Comparison of ENCODE assay signal across 30 cellular contexts in the genomic region with DNA sequence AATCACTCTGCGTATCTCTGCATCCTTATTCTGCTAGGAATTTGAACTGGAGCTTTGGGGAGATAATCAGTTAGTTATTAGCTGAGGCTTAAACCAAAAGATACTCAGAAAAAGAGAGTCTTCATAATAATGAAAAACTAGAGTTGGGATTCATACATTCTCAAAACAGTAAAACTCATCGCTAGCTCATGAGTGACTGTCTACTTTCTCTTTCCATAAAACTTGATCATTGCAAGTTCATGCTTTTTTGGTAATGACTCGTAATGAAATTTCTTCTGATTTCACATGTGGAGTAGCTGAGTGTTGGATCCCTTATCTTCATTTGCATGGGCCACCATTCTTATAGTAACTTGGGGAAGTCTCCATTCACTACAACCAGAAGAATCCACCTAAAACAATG.
"Had no signal": no experiment of that assay in that cellular context is flagged by ENCODE, and none has a peak within 500 bp of the region (broad histone marks: within the 10 kb centered on the region; RNA-seq: fewer than 3 reads in every experiment).

No MANE protein-coding gene starts in this region.

- H3K9me3 Mint-ChIP-seq: naive thymus-derived CD8-positive, alpha-beta T cell; nephron progenitor cell; neural progenitor cell; stimulated activated memory B cell treated with anti-CD40 and anti-IgM and Interleukin-4, amounts not matched to agents 10 μg/mL and 1 μg/mL and 100 μg/mL, for 72 hours; type B pancreatic cell had no signal

- H3K9me3 ChIP-seq: ovary, psoas muscle, right lobe of liver, sigmoid colon, suprapubic skin, testis, tibial artery, transverse colon, upper lobe of right lung, uterus had no signal

- H3K36me3 ChIP-seq: neural progenitor cell, ovary, right lobe of liver, sigmoid colon, suprapubic skin, tibial artery, transverse colon, upper lobe of right lung, uterus had no signal

- DNase-seq: naive thymus-derived CD8-positive, alpha-beta T cell; nephron progenitor cell; occipital lobe; ovary; posterior cingulate gyrus; psoas muscle; right cardiac atrium; right lobe of liver; sigmoid colon; small intestine; stimulated activated CD4-positive, alpha-beta T cell treated with anti-CD3 and anti-CD28 coated beads, Interleukin-15, amount 100 ng/mL, for 24 hours; stimulated activated CD4-positive, alpha-beta T cell treated with anti-CD3 and anti-CD28 coated beads, Interleukin-2, amount 100 ng/mL, for 24 hours; stimulated activated CD4-positive, alpha-beta T cell treated with anti-CD3 and anti-CD28 coated beads, Interleukin-2, amount 100 ng/mL, for 48 hours; stimulated activated CD4-positive, alpha-beta T cell treated with anti-CD3 and anti-CD28 coated beads, Interleukin-4, amount 100 ng/mL, for 24 hours; stimulated activated naive CD4-positive, alpha-beta T cell; stimulated activated naive CD8-positive, alpha-beta T cell treated with anti-CD3 and anti-CD28 coated beads, Interleukin-15, amount 100 ng/mL, for 72 hours; stimulated activated naive CD8-positive, alpha-beta T cell treated with anti-CD3 and anti-CD28 coated beads, Interleukin-15, Interleukin-2, amounts not matched to agents 100 U/mL and 50 U/mL, for 24 hours; substantia nigra; testis; tibial artery; transverse colon; upper lobe of right lung; uterus had no signal

- H3K36me3 Mint-ChIP-seq: naive thymus-derived CD8-positive, alpha-beta T cell; natural killer cell treated with Interleukin-12 subunit alpha and Interleukin-12 subunit beta and Interleukin-15 and Interleukin-18, amount 100 ng/mL, for 72 hours; neural progenitor cell; stimulated activated memory B cell treated with anti-CD40 and anti-IgM and Interleukin-4, amounts not matched to agents 10 μg/mL and 1 μg/mL and 100 μg/mL, for 72 hours; type B pancreatic cell had no signal

- H3K27me3 Mint-ChIP-seq: natural killer cell treated with Interleukin-12 subunit alpha and Interleukin-12 subunit beta and Interleukin-15 and Interleukin-18, amount 100 ng/mL, for 72 hours; progenitor cell of endocrine pancreas; stimulated activated naive CD8-positive, alpha-beta T cell treated with anti-CD3 and anti-CD28 coated beads, Interleukin-15, amount 100 ng/mL, for 72 hours; type B pancreatic cell had no signal

- ATAC-seq: naive thymus-derived CD8-positive, alpha-beta T cell; natural killer cell treated with Interleukin-12 subunit alpha and Interleukin-12 subunit beta and Interleukin-15 and Interleukin-18, amount 100 ng/mL, for 72 hours; psoas muscle; right cardiac atrium; right lobe of liver; stimulated activated memory B cell treated with anti-CD40 and anti-IgM and Interleukin-4, amounts not matched to agents 10 μg/mL and 1 μg/mL and 100 μg/mL, for 72 hours; stimulated activated naive CD8-positive, alpha-beta T cell treated with anti-CD3 and anti-CD28 coated beads, Interleukin-15, amount 100 ng/mL, for 72 hours; stimulated activated naive CD8-positive, alpha-beta T cell treated with anti-CD3 and anti-CD28 coated beads, Interleukin-15, Interleukin-2, amounts not matched to agents 100 U/mL and 50 U/mL, for 24 hours; upper lobe of right lung had no signal

- H3K27ac ChIP-seq: neural progenitor cell, ovary, parathyroid adenoma, psoas muscle, right lobe of liver, sigmoid colon, suprapubic skin, testis, tibial artery, transverse colon, upper lobe of right lung, uterus had no signal

- H3K27ac Mint-ChIP-seq: naive thymus-derived CD8-positive, alpha-beta T cell; natural killer cell treated with Interleukin-12 subunit alpha and Interleukin-12 subunit beta and Interleukin-15 and Interleukin-18, amount 100 ng/mL, for 72 hours; nephron progenitor cell; neural progenitor cell; progenitor cell of endocrine pancreas; stimulated activated memory B cell treated with anti-CD40 and anti-IgM and Interleukin-4, amounts not matched to agents 10 μg/mL and 1 μg/mL and 100 μg/mL, for 72 hours; stimulated activated naive CD8-positive, alpha-beta T cell treated with anti-CD3 and anti-CD28 coated beads, Interleukin-15, amount 100 ng/mL, for 72 hours; type B pancreatic cell had no signal

- H3K4me1 ChIP-seq: neural progenitor cell, parathyroid adenoma, psoas muscle, right lobe of liver, sigmoid colon, suprapubic skin, testis, tibial artery, transverse colon, upper lobe of right lung, uterus had no signal

- H3K4me3 Mint-ChIP-seq: naive thymus-derived CD8-positive, alpha-beta T cell; natural killer cell treated with Interleukin-12 subunit alpha and Interleukin-12 subunit beta and Interleukin-15 and Interleukin-18, amount 100 ng/mL, for 72 hours; nephron progenitor cell; neural progenitor cell; stimulated activated memory B cell treated with anti-CD40 and anti-IgM and Interleukin-4, amounts not matched to agents 10 μg/mL and 1 μg/mL and 100 μg/mL, for 72 hours; stimulated activated naive CD8-positive, alpha-beta T cell treated with anti-CD3 and anti-CD28 coated beads, Interleukin-15, amount 100 ng/mL, for 72 hours; type B pancreatic cell had no signal

- H3K4me1 Mint-ChIP-seq: naive thymus-derived CD8-positive, alpha-beta T cell; neural progenitor cell; stimulated activated memory B cell treated with anti-CD40 and anti-IgM and Interleukin-4, amounts not matched to agents 10 μg/mL and 1 μg/mL and 100 μg/mL, for 72 hours; stimulated activated naive CD8-positive, alpha-beta T cell treated with anti-CD3 and anti-CD28 coated beads, Interleukin-15, amount 100 ng/mL, for 72 hours had no signal

- H3K27me3 ChIP-seq: neural progenitor cell, ovary, right lobe of liver, sigmoid colon, suprapubic skin, testis, tibial artery, transverse colon, upper lobe of right lung, uterus had no signal

- H3K4me3 ChIP-seq: neural progenitor cell, ovary, psoas muscle, right lobe of liver, sigmoid colon, suprapubic skin, testis, tibial artery, transverse colon, upper lobe of right lung, uterus had no signal
